Comparison of ENCODE assay signal across 8 cellular contexts in the genomic region with DNA sequence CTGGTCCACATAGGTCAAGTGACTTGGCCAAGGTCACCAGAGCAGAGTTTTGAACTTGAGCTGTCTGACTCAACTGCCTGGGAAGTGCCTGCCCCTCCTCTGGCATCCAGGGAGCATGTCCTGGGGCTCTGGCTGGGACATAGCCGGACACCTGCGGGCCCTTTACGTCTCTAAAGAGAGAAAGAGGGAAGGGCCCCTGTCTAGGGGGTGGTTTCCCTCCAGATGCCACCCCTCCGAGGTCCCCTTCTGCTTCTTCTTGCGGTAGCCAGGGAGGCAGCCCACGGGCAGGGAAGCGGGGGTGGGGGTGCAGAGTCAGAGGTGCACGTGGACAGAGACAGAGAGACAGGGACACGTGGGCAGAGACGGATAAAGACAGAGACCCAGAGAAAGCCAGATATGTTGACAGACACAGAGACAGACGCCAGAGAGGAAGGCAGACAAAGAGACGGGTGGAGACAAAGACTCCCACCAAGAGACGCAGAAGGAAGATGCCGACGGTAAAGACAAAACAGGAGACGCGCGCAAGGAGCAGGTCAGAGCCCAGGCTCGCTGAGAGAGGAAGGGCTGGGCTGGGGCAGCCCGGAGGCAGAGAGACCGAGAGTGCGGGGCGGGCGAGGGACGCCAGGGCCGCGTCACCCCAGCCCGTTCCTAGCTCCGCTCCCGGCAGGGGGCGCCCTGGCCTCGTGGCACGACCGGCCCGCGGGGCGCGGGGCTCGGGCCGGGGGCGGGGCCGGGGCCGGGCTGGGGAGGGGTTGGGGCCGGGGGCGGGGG. TPM values are rescaled to one million over a fixed set of nuclear protein-coding genes. Genes with fewer than 3 reads are reported as not detected.
DNase-seq lines count a peak whose midpoint lies in the region; ATAC-seq and TF ChIP-seq lines count a peak whose summit lies in the region.

No MANE protein-coding gene starts in this region.

- H3K4me1 ChIP-seq in A673 (ENCODE audit: insufficient read depth, low read length, poor library complexity, severe bottlenecking) (peaks cover 8% of the 10 kb centered on the region), GM23248 (ENCODE audit: insufficient read depth) (peaks cover 11% of the 10 kb centered on the region), PC-9 (replicated peaks; ENCODE audit: insufficient read depth) (no peaks in the 10 kb centered on the region), cardiac muscle cell (ENCODE audit: low read depth) (no peaks in the 10 kb centered on the region), urinary bladder (ENCODE audit: insufficient read depth) (no peaks in the 10 kb centered on the region)

- no peak overlapping the region for H3K4me3 ChIP-seq in A673 (ENCODE audit: low read depth, low read length, poor library complexity, severe bottlenecking)
- H3K4me3 ChIP-seq in GM23248 = peak overlapping the region; percentile 55
- H3K4me3 ChIP-seq in PC-9 = no peak overlapping the region
- peak overlapping the region; percentile 9 for H3K4me3 ChIP-seq in cardiac muscle cell
- peak overlapping the region; percentile 23 for H3K4me3 ChIP-seq in urinary bladder (ENCODE audit: low read depth, low read length)

- WGBS in GM23248 (ENCODE audit: low coverage in 1 of 2, low lambda C conversion rate in 2 of 2, missing lambda C conversion rate in 2 of 2), 2 experiments = 19 to 27% methylated on average over 22 to 26 of the region's 45 CpGs
- WGBS in urinary bladder = 9% methylated on average over 38 of the region's 45 CpGs

- no peaks in the 10 kb centered on the region for H4K20me1 ChIP-seq in GM23248 (ENCODE audit: insufficient read depth)
- H4K20me1 ChIP-seq in PC-9 (ENCODE audit: insufficient read depth) = no peaks in the 10 kb centered on the region

- intact Hi-C loops in A673 (cut with micrococcal nuclease; ENCODE audit: unreplicated experiment) = loop anchor here (5.0 kb wide), 1 partner anchor 89 kb away; no protein-coding TSS in a partner anchor
- intact Hi-C loops in PC-9 (cut with micrococcal nuclease; ENCODE audit: unreplicated experiment) = loop anchor here (5.0 kb wide), 1 partner anchor 149 kb away; no protein-coding TSS in a partner anchor

- in situ Hi-C loops in GM23248 (cut with MboI) = no loop called here

- peak overlapping the region; percentile 54 for H3K4me3 Mint-ChIP-seq in progenitor cell of endocrine pancreas (ENCODE audit: low read depth)

- no peak for ATAC-seq in HG02870 (IDR thresholded peaks at IDR 0.05; ENCODE audit: unreplicated experiment)

- DNase-seq in A673 (ENCODE audit: low spot score) = peak; percentile 71
- DNase-seq in GM23248 = peak; percentile 81
- peak in 1 of 2 experiments; percentile 53 for DNase-seq in PC-9
- DNase-seq in activated naive CD4-positive, alpha-beta T cell (lab: John Stamatoyannopoulos, UW) = peak; percentile 8 to 64 (median 36)
- DNase-seq in cardiac muscle cell (ENCODE audit: low read depth in 1 of 2, low spot score in 1 of 2) = peak; percentile 71 to 91
- DNase-seq in progenitor cell of endocrine pancreas (ENCODE audit: low spot score, unreplicated experiment) = peak; percentile 81

- no peaks in the 10 kb centered on the region for H3K9me2 ChIP-seq in GM23248 (ENCODE audit: insufficient read depth)
- H3K9me2 ChIP-seq in PC-9 (ENCODE audit: insufficient read depth) = no peaks in the 10 kb centered on the region

- H3K36me3 Mint-ChIP-seq in progenitor cell of endocrine pancreas (ENCODE audit: insufficient read depth) = no peaks in the 10 kb centered on the region

- H3K9me3 ChIP-seq in A673 (ENCODE audit: low read depth, low read length, poor library complexity, severe bottlenecking) (no peaks in the 10 kb centered on the region), GM23248 (ENCODE audit: low read depth) (no peaks in the 10 kb centered on the region), PC-9 (ENCODE audit: insufficient read depth, low read depth) (no peaks in the 10 kb centered on the region), cardiac muscle cell (ENCODE audit: low read depth) (no peaks in the 10 kb centered on the region)

- H3K79me2 ChIP-seq in GM23248 (ENCODE audit: insufficient read depth) (no peaks in the 10 kb centered on the region), PC-9 (ENCODE audit: low read depth) (no peaks in the 10 kb centered on the region)

- H3F3A ChIP-seq in GM23248 (ENCODE audit: insufficient read depth) = peaks cover 19% of the 10 kb centered on the region
- no peaks in the 10 kb centered on the region for H3F3A ChIP-seq in PC-9 (ENCODE audit: insufficient read depth, low read depth)

- POLR2A ChIA-PET in A673 (lab: Charles Lee; ENCODE audit: low non-redundant PET) = no interaction called here
- POLR2A ChIA-PET in PC-9 (lab: Charles Lee; ENCODE audit: unreplicated experiment) = interaction anchor here (0.6 kb wide), 1 partner anchor 428 kb away, joined by 6 read pairs; a partner anchor contains a TSS

- peaks cover 7% of the 10 kb centered on the region for H3K4me1 Mint-ChIP-seq in progenitor cell of endocrine pancreas (ENCODE audit: low read depth)

- CTCF ChIA-PET in A673 (lab: Charles Lee) (interaction anchor here (0.6 to 1.1 kb wide), 5 partner anchors 8 to 429 kb away, joined by 3 read pairs; no protein-coding TSS in a partner anchor), PC-9 (lab: Charles Lee) (interaction anchor here (0.6 to 0.7 kb wide), 3 partner anchors 17 to 464 kb away, joined by 4 to 8 read pairs (median 7); no protein-coding TSS in a partner anchor)

- no peak overlapping the region for H3K27ac ChIP-seq in A673 (ENCODE audit: low read depth, low read length, poor library complexity, severe bottlenecking)
- H3K27ac ChIP-seq in GM23248 = no peak overlapping the region
- no peak overlapping the region for H3K27ac ChIP-seq in PC-9
- no peak overlapping the region for H3K27ac ChIP-seq in cardiac muscle cell
- no peak overlapping the region for H3K27ac ChIP-seq in urinary bladder (ENCODE audit: low read depth)

- TF ChIP-seq CTCF in A673 (conservative IDR thresholded peaks at IDR 0.05; ENCODE audit: low read depth, low read length) (peak; percentile 53), PC-9 (conservative IDR thresholded peaks at IDR 0.05) (peak; percentile 35; the same call in 1 of the 2 replicates), cardiac muscle cell (IDR thresholded peaks at IDR 0.05; ENCODE audit: low read depth, low read length) (peak; percentile 53), progenitor cell of endocrine pancreas (IDR thresholded peaks at IDR 0.05; ENCODE audit: unreplicated experiment) (peak; percentile 66)

- BruUV-seq in A673 (replicated peaks; lab: Mats Ljungman, UMichigan) (no TSS peak), PC-9 (replicated peaks; lab: Mats Ljungman, UMichigan) (no TSS peak)

- no peaks in the 10 kb centered on the region for H3K27me3 ChIP-seq in A673 (replicated peaks; ENCODE audit: insufficient read depth, low read depth, low read length, poor library complexity)
- peaks cover 39% of the 10 kb centered on the region for H3K27me3 ChIP-seq in GM23248 (replicated peaks; ENCODE audit: insufficient read depth)
- H3K27me3 ChIP-seq in PC-9 (ENCODE audit: insufficient read depth, low read depth) = no peaks in the 10 kb centered on the region
- peaks cover 29% of the 10 kb centered on the region for H3K27me3 ChIP-seq in cardiac muscle cell

- H3K36me3 ChIP-seq in A673 (ENCODE audit: insufficient read depth, low read length, poor library complexity, severe bottlenecking) (no peaks in the 10 kb centered on the region), GM23248 (ENCODE audit: low read depth) (no peaks in the 10 kb centered on the region), PC-9 (ENCODE audit: low read depth) (no peaks in the 10 kb centered on the region), cardiac muscle cell (no peaks in the 10 kb centered on the region), urinary bladder (ENCODE audit: insufficient read depth) (no peaks in the 10 kb centered on the region)

- H3K27ac Mint-ChIP-seq in progenitor cell of endocrine pancreas = peak overlapping the region; percentile 0

- peak overlapping the region; percentile 56 for H3K4me2 ChIP-seq in GM23248 (ENCODE audit: unreplicated experiment)
- H3K4me2 ChIP-seq in PC-9 = no peak overlapping the region; the same call in 1 of the 2 replicates

- H3K27me3 Mint-ChIP-seq in progenitor cell of endocrine pancreas = peaks cover 46% of the 10 kb centered on the region

- H2AFZ ChIP-seq in GM23248 = peak overlapping the region; percentile 78
- H2AFZ ChIP-seq in PC-9 = no peak overlapping the region

- H3K9me3 Mint-ChIP-seq in progenitor cell of endocrine pancreas (ENCODE audit: low read depth) = no peaks in the 10 kb centered on the region

- 0 out of 2 replicates have a peak overlapping the region, but pooled peaks have one; percentile 20 for H3K9ac ChIP-seq in GM23248

RNA-seq across cellular contexts. Expression of a gene that starts 0.5 kb away (rescaled TPM):
- total RNA-seq in A673 (2021) = 4.8 and 8.8 TPM in 2 replicates
- not detected in 2 replicates for total RNA-seq in GM23248 (2014; rRNA removed; shearing (Covaris generic))
- 0.35 and 0.95 TPM in 2 replicates for polyA plus RNA-seq in GM23248 (2016; fragmentation: Nextera tagmentation; extraction: Ambion mirVana)
- total RNA-seq in PC-9 (2021) = not detected in 2 replicates
- 0.27 and 0.67 TPM in 2 replicates for total RNA-seq in cardiac muscle cell
- polyA plus RNA-seq in cardiac muscle cell = 0.21 and 0.77 TPM in 2 replicates
- total RNA-seq in progenitor cell of endocrine pancreas = 18.8 and 19.8 TPM in 2 replicates
- 1.5 TPM for total RNA-seq in urinary bladder
- 6.9 TPM for polyA plus RNA-seq in urinary bladder

Comparison
In these comparisons a context has a peak if more than half of its experiments do, and no peak if none do; other contexts are left out.
1. H3K4me3 ChIP-seq: peak in GM23248 (single experiment), cardiac muscle cell (single experiment) and urinary bladder (single experiment); none in A673 (single experiment) and PC-9 (single experiment).
2. Peak in every context shown above with its lines, with median percentiles within 50 percentile points of each other: CTCF ChIP-seq.